Comparison of ENCODE assay signal across 8 cellular contexts in genomic region chr11:70755410-70756158, GRCh38.
DNase-seq lines count a peak whose midpoint lies in the region; ATAC-seq, FAIRE-seq and TF ChIP-seq lines count a peak whose summit lies in the region.

No MANE protein-coding gene starts in this region.

- TF ChIP-seq POLR2A in H54 (IDR thresholded peaks at IDR 0.05; ENCODE audit: low read depth, low read length): no peak

- no peak for ATAC-seq in GM21619 (IDR thresholded peaks at IDR 0.05; ENCODE audit: unreplicated experiment)

- peak; percentile 22 for DNase-seq in AG09319 (ENCODE audit: extremely low read depth, low read depth)
- peak; percentile 83 for DNase-seq in H54 (ENCODE audit: insufficient read length, low spot score)
- DNase-seq in NCI-H345 treated with DMSO at 0.1 percent for 48 hours (lab: John Stamatoyannopoulos, UW; ENCODE audit: unreplicated experiment): peak; percentile 58
- DNase-seq in activated CD4-positive, CD25-positive, alpha-beta regulatory T cell treated with anti-CD3 and anti-CD28 coated beads, Interleukin-2, amount 50 U/mL, for 72 hours: peak; percentile 71
- peak; percentile 9 for DNase-seq in central memory CD4-positive, alpha-beta T cell
- peak; percentile 46 for DNase-seq in kidney glomerular epithelial cell (lab: John Stamatoyannopoulos, UW)
- peak; percentile 23 to 50 for DNase-seq in stimulated activated CD4-positive, alpha-beta T cell treated with anti-CD3 and anti-CD28 coated beads, Interleukin-1b, Interleukin-23, amount 100 ng/mL, for 4 hours (ENCODE audit: low read depth in 2 of 2)

- no peak for FAIRE-seq in H54 (lab: Jason Lieb, UNC)

- peak; percentile 92 for TF ChIP-seq CTCF in AG09319 (IDR thresholded peaks at IDR 0.05; ENCODE audit: low read depth, low read length)

Comparison
In these comparisons a context has a peak if more than half of its experiments do, and no peak if none do; other contexts are left out.
1. DNase-seq: peak in every context shown above with its lines; median percentile 83 in H54; 71 in activated CD4-positive, CD25-positive, alpha-beta regulatory T cell treated with anti-CD3 and anti-CD28 coated beads, Interleukin-2, amount 50 U/mL, for 72 hours; 58 in NCI-H345 treated with DMSO at 0.1 percent for 48 hours; 46 in kidney glomerular epithelial cell; 36 in stimulated activated CD4-positive, alpha-beta T cell treated with anti-CD3 and anti-CD28 coated beads, Interleukin-1b, Interleukin-23, amount 100 ng/mL, for 4 hours; 22 in AG09319; 9 in central memory CD4-positive, alpha-beta T cell.